Comparison of ENCODE assay signal across 14 cellular contexts in genomic region chr5:133680830-133681555, GRCh38.
"Had no signal": no experiment of that assay in that cellular context is flagged by ENCODE, and none has a peak within 500 bp of the region (broad histone marks: within the 10 kb centered on the region; RNA-seq: fewer than 3 reads in every experiment).

No MANE protein-coding gene starts in this region.

- H3K4me1 Mint-ChIP-seq: activated CD4-positive, alpha-beta T cell treated with anti-CD3 and anti-CD28 coated beads, Interleukin-2, amount 10 ng/mL, durations not matched to agents 7 days and 5 days; activated naive CD4-positive, alpha-beta T cell treated with anti-CD3 and anti-CD28 coated beads, Interleukin-2, amount 50 U/mL, for 24 hours; mesothelial cell of epicardium; stimulated activated naive CD8-positive, alpha-beta T cell treated with anti-CD3 and anti-CD28 coated beads, Interleukin-15, amount 100 ng/mL, for 72 hours had no signal

- DNase-seq: activated CD4-positive, alpha-beta T cell treated with anti-CD3 and anti-CD28 coated beads, Interleukin-2, amount 10 ng/mL, durations not matched to agents 7 days and 5 days; activated CD8-positive, alpha-beta T cell treated with anti-CD3 and anti-CD28 coated beads, Interleukin-2, amount 10 ng/mL, durations not matched to agents 7 days and 5 days; activated gamma-delta T cell; cerebellar nuclear complex; effector memory CD8-positive, alpha-beta T cell; left lung; occipital lobe; retina; stimulated activated naive CD8-positive, alpha-beta T cell treated with anti-CD3 and anti-CD28 coated beads, Interleukin-15, amount 100 ng/mL, for 72 hours; testis had no signal

- H3K27ac Mint-ChIP-seq: activated CD4-positive, alpha-beta T cell treated with anti-CD3 and anti-CD28 coated beads, Interleukin-2, amount 10 ng/mL, durations not matched to agents 7 days and 5 days; activated CD8-positive, alpha-beta T cell treated with anti-CD3 and anti-CD28 coated beads, Interleukin-2, amount 10 ng/mL, durations not matched to agents 7 days and 5 days; activated naive CD4-positive, alpha-beta T cell treated with anti-CD3 and anti-CD28 coated beads, Interleukin-2, amount 50 U/mL, for 24 hours; dendritic cell treated with granulocyte-macrophage colony-stimulating factor and Interleukin-4, amounts not matched to agents 40 ng/mL and 50 ng/mL, for 4 days; effector memory CD8-positive, alpha-beta T cell; mesothelial cell of epicardium; stimulated activated naive CD8-positive, alpha-beta T cell treated with anti-CD3 and anti-CD28 coated beads, Interleukin-15, amount 100 ng/mL, for 72 hours; T-helper 1 cell treated with Interleukin-12 subunit alpha and Interleukin-12 subunit beta and Interleukin-4 antibody, amounts not matched to agents 30 μg/mL and 1 μg/mL, for 36 hours had no signal

- H3K9me3 Mint-ChIP-seq: activated CD4-positive, alpha-beta T cell treated with anti-CD3 and anti-CD28 coated beads, Interleukin-2, amount 10 ng/mL, durations not matched to agents 7 days and 5 days; activated naive CD4-positive, alpha-beta T cell treated with anti-CD3 and anti-CD28 coated beads, Interleukin-2, amount 50 U/mL, for 24 hours; dendritic cell treated with granulocyte-macrophage colony-stimulating factor and Interleukin-4, amounts not matched to agents 40 ng/mL and 50 ng/mL, for 4 days; effector memory CD8-positive, alpha-beta T cell; mesothelial cell of epicardium; stimulated activated naive CD8-positive, alpha-beta T cell treated with anti-CD3 and anti-CD28 coated beads, Interleukin-15, amount 100 ng/mL, for 72 hours; T-helper 1 cell treated with Interleukin-12 subunit alpha and Interleukin-12 subunit beta and Interleukin-4 antibody, amounts not matched to agents 30 μg/mL and 1 μg/mL, for 36 hours had no signal

- H3K27me3 Mint-ChIP-seq: activated CD4-positive, alpha-beta T cell treated with anti-CD3 and anti-CD28 coated beads, Interleukin-2, amount 10 ng/mL, durations not matched to agents 7 days and 5 days; dendritic cell treated with granulocyte-macrophage colony-stimulating factor and Interleukin-4, amounts not matched to agents 40 ng/mL and 50 ng/mL, for 4 days; stimulated activated naive CD8-positive, alpha-beta T cell treated with anti-CD3 and anti-CD28 coated beads, Interleukin-15, amount 100 ng/mL, for 72 hours had no signal

- ATAC-seq: activated CD8-positive, alpha-beta T cell treated with anti-CD3 and anti-CD28 coated beads, Interleukin-2, amount 10 ng/mL, durations not matched to agents 7 days and 5 days; effector memory CD8-positive, alpha-beta T cell; left lung had no signal

- H3K4me3 Mint-ChIP-seq: activated CD4-positive, alpha-beta T cell treated with anti-CD3 and anti-CD28 coated beads, Interleukin-2, amount 10 ng/mL, durations not matched to agents 7 days and 5 days; activated CD8-positive, alpha-beta T cell treated with anti-CD3 and anti-CD28 coated beads, Interleukin-2, amount 10 ng/mL, durations not matched to agents 7 days and 5 days; activated naive CD4-positive, alpha-beta T cell treated with anti-CD3 and anti-CD28 coated beads, Interleukin-2, amount 50 U/mL, for 24 hours; dendritic cell treated with granulocyte-macrophage colony-stimulating factor and Interleukin-4, amounts not matched to agents 40 ng/mL and 50 ng/mL, for 4 days; effector memory CD8-positive, alpha-beta T cell; mesothelial cell of epicardium; stimulated activated naive CD8-positive, alpha-beta T cell treated with anti-CD3 and anti-CD28 coated beads, Interleukin-15, amount 100 ng/mL, for 72 hours; T-helper 1 cell treated with Interleukin-12 subunit alpha and Interleukin-12 subunit beta and Interleukin-4 antibody, amounts not matched to agents 30 μg/mL and 1 μg/mL, for 36 hours had no signal

- H3K36me3 Mint-ChIP-seq: activated naive CD4-positive, alpha-beta T cell treated with anti-CD3 and anti-CD28 coated beads, Interleukin-2, amount 50 U/mL, for 24 hours; mesothelial cell of epicardium had no signal
